1 cellular context compared by ENCODE assay signal in the genomic region with DNA sequence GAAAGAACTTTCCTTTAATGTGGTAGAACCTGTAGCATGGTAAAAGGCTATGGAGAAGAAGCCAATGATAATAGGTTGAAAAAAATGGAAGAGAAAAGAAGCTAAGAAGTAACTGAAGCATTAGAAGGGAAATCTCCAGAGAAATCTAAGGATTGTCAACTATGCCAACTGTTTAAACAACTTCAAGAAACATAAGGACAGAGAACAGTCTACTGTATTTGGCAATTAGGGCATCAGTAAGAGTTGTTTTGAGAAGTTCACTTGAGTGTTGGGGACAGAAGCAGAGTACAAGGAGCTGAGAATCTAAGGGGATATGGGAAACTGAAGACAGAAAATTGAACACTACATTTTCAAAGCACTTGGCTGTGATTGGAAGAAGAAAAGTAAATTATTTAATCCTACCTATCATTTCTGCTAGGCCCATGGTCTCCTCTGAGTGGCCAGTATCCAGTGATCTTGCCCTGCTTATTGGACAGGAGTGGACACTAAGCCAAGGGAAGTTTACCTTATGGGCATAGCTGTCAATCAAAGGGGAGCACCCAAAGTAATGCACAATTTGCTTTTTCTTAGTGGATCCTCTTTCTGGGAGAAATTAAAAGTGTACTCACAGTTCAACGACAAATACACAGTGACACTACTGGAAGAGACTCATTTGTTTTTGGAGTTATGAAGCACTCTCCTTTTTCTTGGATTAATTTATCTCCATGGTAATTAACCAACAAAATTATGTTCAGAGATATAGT.
TF ChIP-seq lines count a peak whose summit lies in the region.

No MANE protein-coding gene starts in this region.

TF ChIP-seq in IMR-90, 13 proteins besides CTCF, POLR2A, EP300 and RAD21:
- TF ChIP-seq BHLHE40 (IDR thresholded peaks at IDR 0.05; ENCODE audit: low read depth, low read length) (no peak), MAFK (IDR thresholded peaks at IDR 0.05; ENCODE audit: low read depth, low read length) (no peak), RCOR1 (IDR thresholded peaks at IDR 0.05; ENCODE audit: insufficient replicate concordance, low read length) (no peak), MAZ (IDR thresholded peaks at IDR 0.05; ENCODE audit: borderline replicate concordance, low read depth, low read length) (no peak), NFE2L2 (IDR thresholded peaks at IDR 0.05; ENCODE audit: low read depth, low read length) (no peak), CEBPB (IDR thresholded peaks at IDR 0.05; ENCODE audit: low read depth, low read length) (no peak), FOS (IDR thresholded peaks at IDR 0.05; ENCODE audit: low read depth, low read length) (no peak), RFX5 (IDR thresholded peaks at IDR 0.05; ENCODE audit: low read depth, low read length) (no peak), SMC3 (IDR thresholded peaks at IDR 0.05; ENCODE audit: low read depth, low read length) (no peak), MXI1 (IDR thresholded peaks at IDR 0.05; ENCODE audit: borderline replicate concordance, low read depth, low read length) (no peak), CHD1 (IDR thresholded peaks at IDR 0.05; ENCODE audit: low read depth, low read length) (no peak)
- TF ChIP-seq, protein P1, sequence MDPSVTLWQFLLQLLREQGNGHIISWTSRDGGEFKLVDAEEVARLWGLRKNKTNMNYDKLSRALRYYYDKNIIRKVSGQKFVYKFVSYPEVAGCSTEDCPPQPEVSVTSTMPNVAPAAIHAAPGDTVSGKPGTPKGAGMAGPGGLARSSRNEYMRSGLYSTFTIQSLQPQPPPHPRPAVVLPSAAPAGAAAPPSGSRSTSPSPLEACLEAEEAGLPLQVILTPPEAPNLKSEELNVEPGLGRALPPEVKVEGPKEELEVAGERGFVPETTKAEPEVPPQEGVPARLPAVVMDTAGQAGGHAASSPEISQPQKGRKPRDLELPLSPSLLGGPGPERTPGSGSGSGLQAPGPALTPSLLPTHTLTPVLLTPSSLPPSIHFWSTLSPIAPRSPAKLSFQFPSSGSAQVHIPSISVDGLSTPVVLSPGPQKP (IDR thresholded peaks at IDR 0.05; ENCODE audit: borderline replicate concordance, low read depth, low read length), result no peak
- TF ChIP-seq, protein P2, sequence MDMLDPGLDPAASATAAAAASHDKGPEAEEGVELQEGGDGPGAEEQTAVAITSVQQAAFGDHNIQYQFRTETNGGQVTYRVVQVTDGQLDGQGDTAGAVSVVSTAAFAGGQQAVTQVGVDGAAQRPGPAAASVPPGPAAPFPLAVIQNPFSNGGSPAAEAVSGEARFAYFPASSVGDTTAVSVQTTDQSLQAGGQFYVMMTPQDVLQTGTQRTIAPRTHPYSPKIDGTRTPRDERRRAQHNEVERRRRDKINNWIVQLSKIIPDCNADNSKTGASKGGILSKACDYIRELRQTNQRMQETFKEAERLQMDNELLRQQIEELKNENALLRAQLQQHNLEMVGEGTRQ (IDR thresholded peaks at IDR 0.05; ENCODE audit: low read depth, low read length), result no peak
